ENCODE assay signal across 1 cellular context in the genomic region with DNA sequence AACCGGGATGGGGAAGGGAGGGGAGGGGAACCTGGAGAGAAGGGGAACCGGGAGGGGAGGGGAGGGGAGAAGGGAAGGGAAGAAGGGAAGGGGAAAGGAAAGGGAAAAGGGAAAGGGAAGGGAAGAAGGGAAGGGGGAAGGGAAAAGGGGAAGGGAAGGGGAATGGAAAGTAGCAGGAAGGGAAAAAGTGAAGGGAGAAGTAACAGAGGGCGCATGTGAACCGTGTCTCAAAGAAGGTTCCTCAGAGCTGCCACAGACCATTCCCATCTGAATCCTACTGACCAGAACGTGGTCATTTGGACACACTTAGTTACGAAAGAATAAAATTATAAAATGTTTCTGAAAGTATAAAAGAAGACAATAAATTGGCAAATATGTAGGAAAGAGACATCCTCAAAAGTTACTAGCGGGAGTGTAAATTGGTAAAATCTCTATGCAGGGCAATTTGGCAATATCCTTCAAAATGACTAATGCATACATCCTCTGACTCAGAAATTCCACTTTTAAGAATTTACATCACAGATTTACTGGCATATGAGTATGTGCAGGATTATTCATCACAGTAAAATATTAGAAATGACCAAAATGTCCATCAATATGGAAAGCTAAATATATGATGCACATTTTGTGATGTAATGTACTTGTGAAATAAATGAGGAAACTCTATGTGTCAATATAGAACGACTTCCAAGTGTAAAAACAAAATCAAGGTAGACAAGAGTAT.
TF ChIP-seq lines count a peak whose summit lies in the region.

No MANE protein-coding gene starts in this region.

TF ChIP-seq in A549, 52 proteins besides CTCF, POLR2A, EP300 and RAD21 (continued from another document):
- no peak for TF ChIP-seq HMGXB4 (CRISPR knock-in tag; IDR thresholded peaks at IDR 0.05; ENCODE audit: borderline replicate concordance)
